Comparison of ENCODE assay signal across 12 cellular contexts in the genomic region with DNA sequence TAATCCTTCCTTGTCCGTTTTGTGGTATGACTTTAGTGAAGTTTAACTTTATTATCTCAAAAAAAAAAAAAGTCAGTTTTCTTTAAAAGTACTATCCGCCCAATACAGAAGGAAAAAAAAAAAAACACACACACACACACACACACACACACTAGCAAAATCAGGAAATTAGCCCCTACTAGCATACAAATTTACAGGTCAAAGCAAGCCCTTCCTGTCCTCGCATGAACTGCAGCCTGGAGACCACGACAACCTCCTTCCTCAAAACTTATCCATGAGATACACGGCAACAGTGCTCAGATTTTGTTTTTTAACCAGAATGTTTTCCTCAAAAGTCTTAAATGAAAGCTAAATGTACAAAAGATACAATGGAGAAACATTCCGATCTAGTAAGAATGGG. TPM values are rescaled to one million over a fixed set of nuclear protein-coding genes. Genes with fewer than 3 reads are reported as not detected.
DNase-seq lines count a peak whose midpoint lies in the region; ATAC-seq, FAIRE-seq and TF ChIP-seq lines count a peak whose summit lies in the region.
"Had no signal": no experiment of that assay in that cellular context is flagged by ENCODE, and none has a peak within 500 bp of the region (broad histone marks: within the 10 kb centered on the region; RNA-seq: fewer than 3 reads in every experiment).

No MANE protein-coding gene starts in this region.

- no peaks in the 10 kb centered on the region for H3K9me3 ChIP-seq in CD4-positive, alpha-beta memory T cell (ENCODE audit: control insufficient read depth in 1 of 2, low read length in 2 of 2)
- H3K9me3 ChIP-seq in K562 (replicated peaks; ENCODE audit: control insufficient read depth, insufficient read depth, low read depth, low read length) (no peaks in the 10 kb centered on the region), mesenchymal stem cell (ENCODE audit: control insufficient read depth, low read length) (no peaks in the 10 kb centered on the region)
- H3K9me3 ChIP-seq: adrenal gland, HAP-1 had no signal

- no peak overlapping the region for H3K14ac ChIP-seq in mesenchymal stem cell (ENCODE audit: low read length in 2 of 2)

- no peak overlapping the region for H2BK120ac ChIP-seq in mesenchymal stem cell (ENCODE audit: low read depth, low read length)

- TF ChIP-seq RAD21 in K562 (CRISPR knock-in tag; conservative IDR thresholded peaks at IDR 0.05 in 1 of 2, IDR thresholded peaks at IDR 0.05 in 1 of 2): no peak

- H3K79me2 ChIP-seq in K562 (ENCODE audit: control insufficient read depth, insufficient read depth, low read length): peaks cover 58% of the 10 kb centered on the region

- no peak overlapping the region for H2BK5ac ChIP-seq in mesenchymal stem cell (ENCODE audit: low read depth, low read length, poor library complexity, severe bottlenecking)

- no peaks in the 10 kb centered on the region for H3K79me1 ChIP-seq in mesenchymal stem cell (replicated peaks; ENCODE audit: low read length, poor library complexity, severe bottlenecking)

- no peaks in the 10 kb centered on the region for H3K27me3 ChIP-seq in CD4-positive, alpha-beta memory T cell (ENCODE audit: insufficient read depth, low read length)
- H3K27me3 ChIP-seq in K562 (ENCODE audit: control insufficient read depth in 2 of 2, insufficient read depth in 2 of 2, low read length in 2 of 2): no peaks in the 10 kb centered on the region
- H3K27me3 ChIP-seq in mesenchymal stem cell (ENCODE audit: control insufficient read depth in 1 of 2, insufficient read depth in 1 of 2, low read length in 2 of 2): no peaks in the 10 kb centered on the region
- H3K27me3 ChIP-seq: adrenal gland had no signal

- CTCF ChIA-PET in CD4-positive, alpha-beta memory T cell (lab: Charles Lee; ENCODE audit: partially characterized antibody): interaction anchor here (1.3 kb wide), 1 partner anchor 15 kb away, joined by 3 read pairs; no protein-coding TSS in a partner anchor
- CTCF ChIA-PET in K562 (lab: Yijun Ruan, JAX; ENCODE audit: low intra/inter-chr PET ratio): no interaction called here

- H3K9ac ChIP-seq in K562 (ENCODE audit: insufficient read depth in 1 of 2, low read depth in 2 of 2, low read length in 2 of 2) (no peak overlapping the region), mesenchymal stem cell (ENCODE audit: low read length) (no peak overlapping the region)

- BruUV-seq in K562 (replicated peaks; lab: Mats Ljungman, UMichigan): no TSS peak

- H3K27me3 Mint-ChIP-seq in CD4-positive, alpha-beta memory T cell: no peaks in the 10 kb centered on the region

- no peak for FAIRE-seq in K562 (lab: Jason Lieb, UNC)

- no peak for TF ChIP-seq POLR2A in K562 (conservative IDR thresholded peaks at IDR 0.05)

- H3K4me2 ChIP-seq in K562 (ENCODE audit: insufficient read depth, low read length) (peak overlapping the region; percentile 24; the same call in 1 of the 2 replicates), mesenchymal stem cell (ENCODE audit: low read length, poor library complexity, severe bottlenecking) (no peak overlapping the region)

- no peaks in the 10 kb centered on the region for H3K9me1 ChIP-seq in K562 (ENCODE audit: control insufficient read depth, insufficient read depth, low read length)

- no peak overlapping the region for H4K8ac ChIP-seq in mesenchymal stem cell (ENCODE audit: low read length)

- no peak overlapping the region for H3K27ac ChIP-seq in CD4-positive, alpha-beta memory T cell (ENCODE audit: low read depth, low read length)
- H3K27ac ChIP-seq in K562 (ENCODE audit: extremely low read depth, low read depth, low read length): no peak overlapping the region
- no peak overlapping the region for H3K27ac ChIP-seq in mesenchymal stem cell (ENCODE audit: low read length, poor library complexity, severe bottlenecking)

- H3K36me3 Mint-ChIP-seq in CD4-positive, alpha-beta memory T cell: peaks cover 15 to 17% of the 10 kb centered on the region in 2 donors

- in situ Hi-C loops in K562 (cut with MboI): no loop called here

- no peak overlapping the region for H2BK15ac ChIP-seq in mesenchymal stem cell (ENCODE audit: low read depth, poor library complexity, severe bottlenecking)

- no peak overlapping the region for H2AK5ac ChIP-seq in mesenchymal stem cell (ENCODE audit: low read length, severe bottlenecking)

- intact Hi-C loops in CD4-positive, alpha-beta memory T cell (cut with micrococcal nuclease): no loop called here
- intact Hi-C loops in K562 (cut with micrococcal nuclease): no loop called here

- no peak for DNase-seq in CD4-positive, alpha-beta memory T cell
- DNase-seq in M059J (ENCODE audit: low read depth) (peak; percentile 18), K562 (ENCODE audit: extremely low read depth in 1 of 4, low spot score in 3 of 4) (no peak), mesenchymal stem cell (peak; percentile 22), 8988T (no peak), NCI-H774 (lab: John Stamatoyannopoulos, UW) (no peak), globus pallidus (ENCODE audit: low spot score) (no peak)
- DNase-seq: adrenal gland; stimulated activated CD4-positive, alpha-beta T cell treated with anti-CD3 and anti-CD28 coated beads, Interleukin-15, amount 100 ng/mL, for 24 hours; SW 1271 had no signal

- H4K20me1 ChIP-seq in K562 (replicated peaks; ENCODE audit: control insufficient read depth, insufficient read depth, low read length): no peaks in the 10 kb centered on the region

- no peak overlapping the region for H3K4ac ChIP-seq in mesenchymal stem cell (ENCODE audit: low read depth in 1 of 2, low read length in 2 of 2)

- no peak overlapping the region for H3K23ac ChIP-seq in mesenchymal stem cell (ENCODE audit: low read length in 2 of 2)

- peak overlapping the region; percentile 18 to 86 (median 61) for H3K27ac Mint-ChIP-seq in CD4-positive, alpha-beta memory T cell

- H2BK12ac ChIP-seq in mesenchymal stem cell (ENCODE audit: low read length in 2 of 2): no peak overlapping the region

- H3K4me3 ChIP-seq in CD4-positive, alpha-beta memory T cell (ENCODE audit: low read length in 2 of 2): no peak overlapping the region
- H3K4me3 ChIP-seq in K562 (no peak overlapping the region), mesenchymal stem cell (ENCODE audit: insufficient read depth in 1 of 2, low read depth in 1 of 2, low read length in 2 of 2) (peak overlapping the region in 1 of 2 experiments; percentile 29)
- H3K4me3 ChIP-seq: adrenal gland, HAP-1 had no signal

- H3K36me3 ChIP-seq in CD4-positive, alpha-beta memory T cell (ENCODE audit: insufficient read depth, low read length): no peaks in the 10 kb centered on the region
- H3K36me3 ChIP-seq in K562 (ENCODE audit: control insufficient read depth, insufficient read depth, low read length) (peaks cover 12% of the 10 kb centered on the region; the same call in 2 of the 3 replicates), mesenchymal stem cell (ENCODE audit: control insufficient read depth in 1 of 2, insufficient read depth in 2 of 2, low read depth in 1 of 2, low read length in 2 of 2) (peaks cover 5 to 10% of the 10 kb centered on the region in 2 experiments)

- TF ChIP-seq EP300 in K562 (IDR thresholded peaks at IDR 0.05; ENCODE audit: low read length): no peak

- peak overlapping the region in 4 of 8 donors; percentile 9 to 68 (median 58) for H3K4me3 Mint-ChIP-seq in CD4-positive, alpha-beta memory T cell

- H4K91ac ChIP-seq in mesenchymal stem cell (ENCODE audit: low read length): no peak overlapping the region

- POLR2A ChIA-PET in CD4-positive, alpha-beta memory T cell (lab: Charles Lee; ENCODE audit: partially characterized antibody): no interaction called here
- POLR2A ChIA-PET in K562 (lab: Yijun Ruan, JAX): no interaction called here

- TF ChIP-seq CTCF in K562 (IDR thresholded peaks at IDR 0.05 in 2 of 3, conservative IDR thresholded peaks at IDR 0.05 in 1 of 3; ENCODE audit: insufficient read depth in 2 of 3, low read depth in 1 of 3, low read length in 3 of 3): no peak

- peaks cover 54% of the 10 kb centered on the region for H3K4me1 ChIP-seq in CD4-positive, alpha-beta memory T cell (ENCODE audit: insufficient read depth, low read length)
- H3K4me1 ChIP-seq in K562 (replicated peaks in 1 of 2; ENCODE audit: control insufficient read depth in 2 of 2, insufficient read depth in 2 of 2, low read length in 2 of 2) (peaks cover 0 to 3% of the 10 kb centered on the region in 2 experiments; a peak in 3 of 5 replicates), mesenchymal stem cell (ENCODE audit: control insufficient read depth, insufficient read depth, low read depth, low read length) (peaks cover 8% of the 10 kb centered on the region)

- peaks cover 40 to 76% (median 53%) of the 10 kb centered on the region in 4 donors for H3K4me1 Mint-ChIP-seq in CD4-positive, alpha-beta memory T cell

- H3K9me3 Mint-ChIP-seq in CD4-positive, alpha-beta memory T cell: peaks cover 0 to 2% (median 0%) of the 10 kb centered on the region in 8 donors

- 40% methylated on average over 4 of the region's 6 CpGs for WGBS in K562 (ENCODE audit: insufficient coverage, low coverage, missing lambda C conversion rate)
- 79% methylated on average over 4 of the region's 6 CpGs for WGBS in mesenchymal stem cell

- no peak for ATAC-seq in K562
- no peak for ATAC-seq in GM18868 (IDR thresholded peaks at IDR 0.05; ENCODE audit: unreplicated experiment)

- H2AFZ ChIP-seq in K562 (ENCODE audit: low read depth, low read length): no peak overlapping the region
- no peak overlapping the region for H2AFZ ChIP-seq in mesenchymal stem cell (ENCODE audit: low read depth, low read length)

- H3K18ac ChIP-seq in mesenchymal stem cell (ENCODE audit: low read depth in 1 of 2, low read length in 2 of 2): no peak overlapping the region

RNA-seq across cellular contexts. Expression of gene NCOR1, which starts 16.2 kb away (rescaled TPM):
- 100 to 1,000 TPM; 156 to 169 TPM for total RNA-seq in CD4-positive, alpha-beta memory T cell
- 100 to 1,000 TPM in 1 of 2 donors, 10 to 100 TPM in 1; 26.4 to 168 TPM for polyA plus RNA-seq in CD4-positive, alpha-beta memory T cell
- total RNA-seq in M059J (2014; rRNA removed; shearing (Covaris generic)): 24.5 and 77.5 TPM in 2 replicates
- total RNA-seq in K562 (2011; cell fraction: chromatin; rRNA removed; ENCODE audit: low replicate concordance): 137 and 320 TPM in 2 replicates
- 51.0 and 77.2 TPM in 2 replicates for total RNA-seq in K562 (2011; cell fraction: nucleolus; rRNA removed)
- 110 and 139 TPM in 2 replicates for total RNA-seq in K562 (2011; cell fraction: nucleoplasm; rRNA removed)
- total RNA-seq in K562 (2014; rRNA removed): 50.9 and 53.9 TPM in 2 replicates
- 52.5 and 56.8 TPM in 2 replicates for total RNA-seq in K562 (2014; rRNA removed; fragmentation: Illumina TruSeq; extraction: Trizol)
- total RNA-seq in K562 (2015; rRNA removed; fragmentation: Illumina TruSeq; extraction: Trizol): 54.9 and 57.4 TPM in 2 replicates
- 62.1 and 66.5 TPM in 2 replicates for total RNA-seq in K562 (2021)
- polyA plus RNA-seq in K562 (2011; rRNA removed): 59.3 and 64.5 TPM in 2 replicates
- 58.3 and 89.8 TPM in 2 replicates for polyA plus RNA-seq in K562 (2011; cell fraction: cytosol; rRNA removed)
- polyA plus RNA-seq in K562 (2011; cell fraction: nucleus; rRNA removed): 66.7 and 77.7 TPM in 2 replicates
- 34.2 and 40.0 TPM in 2 replicates for polyA plus RNA-seq in K562 (2012)
- polyA plus RNA-seq in K562 (2014; fragmentation: Illumina TruSeq; extraction: Trizol): 48.7 and 49.8 TPM in 2 replicates
- 10 to 100 TPM; 20.2 to 35.3 TPM for polyA plus RNA-seq in K562 (2014; fragmentation: Nextera tagmentation; extraction: Ambion mirVana)
- 37.5 and 40.1 TPM in 2 replicates for polyA plus RNA-seq in K562 (2014; rRNA removed)
- 155 and 172 TPM in 2 replicates for polyA minus RNA-seq in K562 (2011; rRNA and poly(A)+ RNA removed)
- 47.7 and 57.5 TPM in 2 replicates for polyA minus RNA-seq in K562 (2011; cell fraction: cytosol; rRNA and poly(A)+ RNA removed)
- polyA minus RNA-seq in K562 (2011; cell fraction: nucleus; rRNA and poly(A)+ RNA removed): 58.2 and 97.3 TPM in 2 replicates
- polyA plus RNA-seq in mesenchymal stem cell (2013, experiment 1 of 2): 52.9 TPM
- polyA plus RNA-seq in mesenchymal stem cell (2013, experiment 2 of 2): 49.7 TPM

RNA-seq across cellular contexts. Expression of gene PIGL, which starts 17.9 kb away (rescaled TPM):
- total RNA-seq in CD4-positive, alpha-beta memory T cell: 10 to 100 TPM; 71.0 to 71.1 TPM
- polyA plus RNA-seq in CD4-positive, alpha-beta memory T cell: 10 to 100 TPM in 1 of 2 donors, 1 to 10 TPM in 1; 8.1 to 17.0 TPM
- total RNA-seq in M059J (2014; rRNA removed; shearing (Covaris generic)): 6.3 and 11.7 TPM in 2 replicates
- total RNA-seq in K562 (2011; cell fraction: chromatin; rRNA removed; ENCODE audit: low replicate concordance): 121 and 141 TPM in 2 replicates
- 109 and 111 TPM in 2 replicates for total RNA-seq in K562 (2011; cell fraction: nucleolus; rRNA removed)
- 115 and 144 TPM in 2 replicates for total RNA-seq in K562 (2011; cell fraction: nucleoplasm; rRNA removed)
- total RNA-seq in K562 (2014; rRNA removed) (23.6 and 26.4 TPM in 2 replicates), K562 (2014; rRNA removed; fragmentation: Illumina TruSeq; extraction: Trizol) (22.7 and 24.5 TPM in 2 replicates), K562 (2015; rRNA removed; fragmentation: Illumina TruSeq; extraction: Trizol) (19.9 and 20.7 TPM in 2 replicates), K562 (2021) (27.7 and 29.6 TPM in 2 replicates)
- polyA plus RNA-seq in K562 (2011; rRNA removed) (43.4 and 53.0 TPM in 2 replicates), K562 (2014; fragmentation: Illumina TruSeq; extraction: Trizol) (25.6 and 26.5 TPM in 2 replicates), K562 (2014; fragmentation: Nextera tagmentation; extraction: Ambion mirVana) (10 to 100 TPM; 54.2 to 55.3 TPM), K562 (2014; rRNA removed) (34.2 and 39.1 TPM in 2 replicates)
- polyA plus RNA-seq in K562 (2011; cell fraction: cytosol; rRNA removed): 25.8 and 37.0 TPM in 2 replicates
- polyA plus RNA-seq in K562 (2011; cell fraction: nucleus; rRNA removed): 236 and 238 TPM in 2 replicates
- polyA plus RNA-seq in K562 (2012): 16.5 and 22.9 TPM in 2 replicates
- 23.3 and 27.9 TPM in 2 replicates for polyA minus RNA-seq in K562 (2011; rRNA and poly(A)+ RNA removed)
- 10.3 and 11.0 TPM in 2 replicates for polyA minus RNA-seq in K562 (2011; cell fraction: cytosol; rRNA and poly(A)+ RNA removed)
- polyA minus RNA-seq in K562 (2011; cell fraction: nucleus; rRNA and poly(A)+ RNA removed): 28.1 and 40.4 TPM in 2 replicates
- 15.5 TPM for polyA plus RNA-seq in mesenchymal stem cell (2013, experiment 1 of 2)
- polyA plus RNA-seq in mesenchymal stem cell (2013, experiment 2 of 2): 15.0 TPM

Comparison
In these comparisons a context has a peak if more than half of its experiments do, and no peak if none do; other contexts are left out.
1. DNase-seq: peak in M059J (single experiment) and mesenchymal stem cell (single experiment); none in CD4-positive, alpha-beta memory T cell (0 of 5), K562 (0 of 4), 8988T (single experiment), NCI-H774 (single experiment) and globus pallidus (single experiment).